Comparison of ENCODE assay signal across 13 cellular contexts in the genomic region with DNA sequence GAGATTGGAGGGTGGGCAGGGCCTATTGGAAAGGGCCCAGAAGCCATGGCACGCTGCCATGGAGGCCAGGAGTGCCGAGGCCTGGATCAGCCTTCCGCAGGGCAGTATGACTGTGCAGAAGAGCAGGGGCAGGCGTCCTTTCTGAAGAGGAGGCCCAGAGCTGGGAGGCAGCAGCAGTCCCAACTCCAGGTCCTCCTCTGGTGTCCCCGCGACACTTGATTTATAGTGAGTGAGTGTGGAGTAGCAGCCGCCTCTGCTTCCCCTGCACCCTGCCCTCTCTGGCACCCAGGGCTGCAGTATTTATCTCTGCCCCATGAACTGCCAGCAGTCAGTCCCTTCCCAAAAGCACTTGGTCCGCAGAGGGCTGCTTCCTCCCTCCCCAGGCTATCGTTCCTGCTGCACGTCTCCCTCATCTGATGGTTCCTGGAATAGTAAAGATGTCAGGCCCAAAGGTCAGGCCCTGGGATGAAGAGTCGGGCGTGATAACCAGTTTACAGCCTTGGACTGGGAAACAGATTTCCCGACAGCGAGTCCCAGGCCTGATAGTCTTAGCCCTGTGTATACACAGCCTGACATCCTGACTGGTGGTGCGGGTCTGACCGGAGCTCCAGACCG. TPM values are rescaled to one million over a fixed set of nuclear protein-coding genes. Genes with fewer than 3 reads are reported as not detected.
A peak's percentile ranks its signal among the peaks of the same experiment; 100 is the strongest.
DNase-seq lines count a peak whose midpoint lies in the region; ATAC-seq and FAIRE-seq lines count a peak whose summit lies in the region.
"Had no signal": no experiment of that assay in that cellular context is flagged by ENCODE, and none has a peak within 500 bp of the region (broad histone marks: within the 10 kb centered on the region; RNA-seq: fewer than 3 reads in every experiment).

No MANE protein-coding gene starts in this region.

- peak; percentile 88 for DNase-seq in HuH-7 (ENCODE audit: low spot score)
- DNase-seq in activated naive CD4-positive, alpha-beta T cell treated with anti-CD3 and anti-CD28 coated beads, Interleukin-2, amount 50 U/mL, for 72 hours (ENCODE audit: low spot score in 2 of 2), result no peak
- peak; percentile 67 to 85 for DNase-seq in left colon
- DNase-seq in small intestine, result peak; percentile 96
- DNase-seq in NCI-H526 (lab: John Stamatoyannopoulos, UW), result no peak
- DNase-seq in NCI-H2107 (lab: John Stamatoyannopoulos, UW), result no peak
- no peak for DNase-seq in activated gamma-delta T cell (lab: John Stamatoyannopoulos, UW)
- DNase-seq: activated CD4-positive, alpha-beta T cell treated with anti-CD3 and anti-CD28 coated beads, Interleukin-2, amount 50 U/mL, for 48 hours; DMS79; Karpas-422; NCI-H2227 treated with DMSO at 0.1 percent for 48 hours; SIG-M5 had no signal

- 21 to 48% (median 43%) methylated on average over 17 of the region's 17 CpGs for WGBS in small intestine, 3 donors

- H3K36me3 Mint-ChIP-seq in activated naive CD4-positive, alpha-beta T cell treated with anti-CD3 and anti-CD28 coated beads, Interleukin-2, amount 50 U/mL, for 72 hours, result peaks cover 0 to 23% of the 10 kb centered on the region in 2 donors

- H3K27ac ChIP-seq in small intestine (ENCODE audit: low read depth in 1 of 2, low read length in 1 of 2), result peak overlapping the region; percentile 66 to 91

- peaks cover 0 to 2% of the 10 kb centered on the region in 2 donors for H3K36me3 ChIP-seq in small intestine (ENCODE audit: control insufficient read depth in 2 of 2, insufficient read depth in 2 of 2, low read length in 2 of 2)

- no peaks in the 10 kb centered on the region for H3K27me3 ChIP-seq in small intestine (ENCODE audit: control insufficient read depth in 2 of 2, insufficient read depth in 2 of 2, low read length in 2 of 2)

- H3K4me3 ChIP-seq in small intestine (ENCODE audit: low read depth in 1 of 2, low read length in 2 of 2), result no peak overlapping the region
- H3K4me3 ChIP-seq: skin epidermis had no signal

- peak overlapping the region; percentile 91 to 94 for H3K27ac Mint-ChIP-seq in activated naive CD4-positive, alpha-beta T cell treated with anti-CD3 and anti-CD28 coated beads, Interleukin-2, amount 50 U/mL, for 72 hours

- no peaks in the 10 kb centered on the region for H3K9me3 Mint-ChIP-seq in activated naive CD4-positive, alpha-beta T cell treated with anti-CD3 and anti-CD28 coated beads, Interleukin-2, amount 50 U/mL, for 72 hours

- FAIRE-seq in small intestine (lab: Jason Lieb, UNC), result no peak

- intact Hi-C loops in left colon (cut with DNase I, micrococcal nuclease), result no loop called here

- ATAC-seq in activated naive CD4-positive, alpha-beta T cell treated with anti-CD3 and anti-CD28 coated beads, Interleukin-2, amount 50 U/mL, for 72 hours, result no peak
- ATAC-seq in left colon, result peak; percentile 49

- no peaks in the 10 kb centered on the region for H3K9me3 ChIP-seq in small intestine (ENCODE audit: control insufficient read depth, low read depth)

- H3K4me1 ChIP-seq in small intestine (ENCODE audit: control insufficient read depth in 2 of 2, insufficient read depth in 1 of 2, low read depth in 1 of 2, low read length in 1 of 2), result peaks cover 13 to 38% of the 10 kb centered on the region in 2 donors

RNA-seq across cellular contexts. Expression of a gene that starts 32.9 kb away (rescaled TPM):
- 100 to 1,000 TPM in 1 of 2 donors, 10 to 100 TPM in 1; 63.5 to 122 TPM for total RNA-seq in activated naive CD4-positive, alpha-beta T cell treated with anti-CD3 and anti-CD28 coated beads, Interleukin-2, amount 50 U/mL, for 72 hours
- 10 to 100 TPM; 37.6 to 44.5 TPM for total RNA-seq in left colon
- polyA plus RNA-seq in small intestine, result 10 to 100 TPM; 14.9 to 24.9 (median 16.1) TPM

RNA-seq across cellular contexts. Expression of a gene that starts 51.5 kb away (rescaled TPM):
- total RNA-seq in activated naive CD4-positive, alpha-beta T cell treated with anti-CD3 and anti-CD28 coated beads, Interleukin-2, amount 50 U/mL, for 72 hours, result 100 to 1,000 TPM; 179 to 182 TPM
- total RNA-seq in left colon, result 10 to 100 TPM; 11.6 to 33.1 TPM
- polyA plus RNA-seq in small intestine, result 10 to 100 TPM in 1 of 3 donors, 1 to 10 TPM in 2; 3.4 to 67.3 (median 6.5) TPM

Comparison
In these comparisons a context has a peak if more than half of its experiments do, and no peak if none do; other contexts are left out.
1. DNase-seq: peak in HuH-7 (single experiment), left colon (2 of 2) and small intestine (single experiment); none in activated naive CD4-positive, alpha-beta T cell treated with anti-CD3 and anti-CD28 coated beads, Interleukin-2, amount 50 U/mL, for 72 hours (0 of 2), NCI-H526 (0 of 2), NCI-H2107 (single experiment) and activated gamma-delta T cell (single experiment).
2. RNA of a gene that starts 51.5 kb away (total RNA-seq): 179 to 182 TPM in activated naive CD4-positive, alpha-beta T cell treated with anti-CD3 and anti-CD28 coated beads, Interleukin-2, amount 50 U/mL, for 72 hours; 11.6 to 33.1 TPM in left colon; every median in the first group is over 4 times any median in the second.